In the genomic region with DNA sequence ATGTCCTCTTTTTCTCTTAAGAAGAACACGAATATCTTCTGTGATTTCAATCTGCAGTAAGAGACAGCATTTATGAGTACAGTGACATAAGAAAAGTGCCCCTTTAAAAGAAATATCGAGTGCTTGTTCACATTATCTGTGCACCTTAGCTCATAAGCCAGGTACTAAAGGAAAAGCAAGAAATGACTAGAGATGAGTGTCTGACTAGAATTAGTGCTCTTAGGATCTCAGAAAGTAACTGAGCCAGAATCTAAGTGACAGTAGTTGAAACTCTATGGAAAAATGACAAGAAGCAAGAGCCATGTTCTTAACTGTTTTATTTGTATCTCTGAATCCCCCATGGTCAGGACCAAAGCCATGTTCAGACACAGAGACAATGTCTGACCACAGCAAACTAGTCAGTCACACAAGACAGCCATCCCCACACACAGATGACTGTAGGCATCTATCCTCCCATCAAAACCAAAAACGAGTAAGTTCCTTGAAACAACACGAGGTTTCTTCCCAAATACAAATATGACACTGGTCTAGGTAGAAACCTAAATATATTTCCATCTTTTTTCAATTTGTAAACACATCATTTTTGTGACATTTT, we compare ENCODE assay signal across 1 cellular context.
TF ChIP-seq lines count a peak whose summit lies in the region.

No MANE protein-coding gene starts in this region.

TF ChIP-seq in GM12878, 131 proteins besides CTCF, POLR2A, EP300 and RAD21:
- TF ChIP-seq, protein P1, sequence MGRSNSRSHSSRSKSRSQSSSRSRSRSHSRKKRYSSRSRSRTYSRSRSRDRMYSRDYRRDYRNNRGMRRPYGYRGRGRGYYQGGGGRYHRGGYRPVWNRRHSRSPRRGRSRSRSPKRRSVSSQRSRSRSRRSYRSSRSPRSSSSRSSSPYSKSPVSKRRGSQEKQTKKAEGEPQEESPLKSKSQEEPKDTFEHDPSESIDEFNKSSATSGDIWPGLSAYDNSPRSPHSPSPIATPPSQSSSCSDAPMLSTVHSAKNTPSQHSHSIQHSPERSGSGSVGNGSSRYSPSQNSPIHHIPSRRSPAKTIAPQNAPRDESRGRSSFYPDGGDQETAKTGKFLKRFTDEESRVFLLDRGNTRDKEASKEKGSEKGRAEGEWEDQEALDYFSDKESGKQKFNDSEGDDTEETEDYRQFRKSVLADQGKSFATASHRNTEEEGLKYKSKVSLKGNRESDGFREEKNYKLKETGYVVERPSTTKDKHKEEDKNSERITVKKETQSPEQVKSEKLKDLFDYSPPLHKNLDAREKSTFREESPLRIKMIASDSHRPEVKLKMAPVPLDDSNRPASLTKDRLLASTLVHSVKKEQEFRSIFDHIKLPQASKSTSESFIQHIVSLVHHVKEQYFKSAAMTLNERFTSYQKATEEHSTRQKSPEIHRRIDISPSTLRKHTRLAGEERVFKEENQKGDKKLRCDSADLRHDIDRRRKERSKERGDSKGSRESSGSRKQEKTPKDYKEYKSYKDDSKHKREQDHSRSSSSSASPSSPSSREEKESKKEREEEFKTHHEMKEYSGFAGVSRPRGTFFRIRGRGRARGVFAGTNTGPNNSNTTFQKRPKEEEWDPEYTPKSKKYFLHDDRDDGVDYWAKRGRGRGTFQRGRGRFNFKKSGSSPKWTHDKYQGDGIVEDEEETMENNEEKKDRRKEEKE (IDR thresholded peaks at IDR 0.05) = no peak
- TF ChIP-seq NFXL1 (IDR thresholded peaks at IDR 0.05; ENCODE audit: borderline replicate concordance) = no peak
- no peak for TF ChIP-seq WRNIP1 (IDR thresholded peaks at IDR 0.05; ENCODE audit: borderline replicate concordance, low read depth, low read length)
- no peak for TF ChIP-seq SUPT20H (IDR thresholded peaks at IDR 0.05; ENCODE audit: borderline replicate concordance, control insufficient read depth, low read depth, low read length)
